In genomic region chr2:239774142-239774462, GRCh38 we compare ENCODE assay signal across 23 cellular contexts.
"Had no signal": no experiment of that assay in that cellular context is flagged by ENCODE, and none has a peak within 500 bp of the region (broad histone marks: within the 10 kb centered on the region; RNA-seq: fewer than 3 reads in every experiment).

No MANE protein-coding gene starts in this region.

- H3K4me3 Mint-ChIP-seq: activated naive CD8-positive, alpha-beta T cell treated with anti-CD3 and anti-CD28 coated beads, Interleukin-2, amount 10 ng/mL, durations not matched to agents 7 days and 5 days; activated T-cell treated with anti-CD3 and anti-CD28 coated beads, Interleukin-2, amount 50 U/mL, for 72 hours; brain; immature natural killer cell; naive thymus-derived CD4-positive, alpha-beta T cell; neural progenitor cell; stimulated activated naive B cell treated with anti-CD40 and anti-IgM and Interleukin-4, amounts not matched to agents 10 μg/mL and 1 μg/mL and 100 μg/mL, for 72 hours had no signal

- H3K4me1 Mint-ChIP-seq: activated naive CD8-positive, alpha-beta T cell treated with anti-CD3 and anti-CD28 coated beads, Interleukin-2, amount 10 ng/mL, durations not matched to agents 7 days and 5 days; immature natural killer cell; naive thymus-derived CD4-positive, alpha-beta T cell; neural progenitor cell; stimulated activated naive B cell treated with anti-CD40 and anti-IgM and Interleukin-4, amounts not matched to agents 10 μg/mL and 1 μg/mL and 100 μg/mL, for 72 hours had no signal

- H3K36me3 Mint-ChIP-seq: activated naive CD8-positive, alpha-beta T cell treated with anti-CD3 and anti-CD28 coated beads, Interleukin-2, amount 10 ng/mL, durations not matched to agents 7 days and 5 days; brain; immature natural killer cell; naive thymus-derived CD4-positive, alpha-beta T cell; neural progenitor cell; stimulated activated naive B cell treated with anti-CD40 and anti-IgM and Interleukin-4, amounts not matched to agents 10 μg/mL and 1 μg/mL and 100 μg/mL, for 72 hours had no signal

- ATAC-seq: activated T-cell treated with anti-CD3 and anti-CD28 coated beads, Interleukin-2, amount 50 U/mL, for 72 hours; foreskin keratinocyte; heart left ventricle; left colon; naive thymus-derived CD4-positive, alpha-beta T cell; right lobe of liver; stimulated activated naive B cell treated with anti-CD40 and anti-IgM and Interleukin-4, amounts not matched to agents 10 μg/mL and 1 μg/mL and 100 μg/mL, for 72 hours had no signal

- H3K27ac Mint-ChIP-seq: activated naive CD8-positive, alpha-beta T cell treated with anti-CD3 and anti-CD28 coated beads, Interleukin-2, amount 10 ng/mL, durations not matched to agents 7 days and 5 days; activated T-cell treated with anti-CD3 and anti-CD28 coated beads, Interleukin-2, amount 50 U/mL, for 72 hours; immature natural killer cell; naive thymus-derived CD4-positive, alpha-beta T cell; progenitor cell of endocrine pancreas; stimulated activated naive B cell treated with anti-CD40 and anti-IgM and Interleukin-4, amounts not matched to agents 10 μg/mL and 1 μg/mL and 100 μg/mL, for 72 hours had no signal

- DNase-seq: activated CD4-positive, alpha-beta T cell treated with anti-CD3 and anti-CD28 coated beads for 4 hours; activated CD4-positive, alpha-beta T cell treated with anti-CD3 and anti-CD28 coated beads, Interleukin-2, amount 50 U/mL, for 4 hours; activated naive CD4-positive, alpha-beta T cell treated with Interleukin-2 at 50 U/mL for 16 hours; activated naive CD8-positive, alpha-beta T cell treated with anti-CD3 and anti-CD28 coated beads, Interleukin-2, amount 10 ng/mL, durations not matched to agents 7 days and 5 days; activated T-cell treated with anti-CD3 and anti-CD28 coated beads, Interleukin-2, amount 50 U/mL, for 72 hours; caudate nucleus; foreskin keratinocyte; heart left ventricle; hypothalamus; immature natural killer cell; kidney; midbrain; small intestine; stimulated activated CD4-positive, alpha-beta T cell treated with anti-CD3 and anti-CD28 coated beads, Interleukin-1b, Interleukin-23, amount 100 ng/mL, for 48 hours; stimulated activated CD4-positive, alpha-beta T cell treated with anti-CD3 and anti-CD28 coated beads, Interleukin-4, amount 100 ng/mL, for 4 hours; stimulated activated naive B cell treated with anti-CD40 and anti-IgM and Interleukin-4, amounts not matched to agents 10 μg/mL and 1 μg/mL and 100 μg/mL, for 72 hours; T-helper 1 cell had no signal
